Comparison of ENCODE assay signal across 12 cellular contexts in the genomic region with DNA sequence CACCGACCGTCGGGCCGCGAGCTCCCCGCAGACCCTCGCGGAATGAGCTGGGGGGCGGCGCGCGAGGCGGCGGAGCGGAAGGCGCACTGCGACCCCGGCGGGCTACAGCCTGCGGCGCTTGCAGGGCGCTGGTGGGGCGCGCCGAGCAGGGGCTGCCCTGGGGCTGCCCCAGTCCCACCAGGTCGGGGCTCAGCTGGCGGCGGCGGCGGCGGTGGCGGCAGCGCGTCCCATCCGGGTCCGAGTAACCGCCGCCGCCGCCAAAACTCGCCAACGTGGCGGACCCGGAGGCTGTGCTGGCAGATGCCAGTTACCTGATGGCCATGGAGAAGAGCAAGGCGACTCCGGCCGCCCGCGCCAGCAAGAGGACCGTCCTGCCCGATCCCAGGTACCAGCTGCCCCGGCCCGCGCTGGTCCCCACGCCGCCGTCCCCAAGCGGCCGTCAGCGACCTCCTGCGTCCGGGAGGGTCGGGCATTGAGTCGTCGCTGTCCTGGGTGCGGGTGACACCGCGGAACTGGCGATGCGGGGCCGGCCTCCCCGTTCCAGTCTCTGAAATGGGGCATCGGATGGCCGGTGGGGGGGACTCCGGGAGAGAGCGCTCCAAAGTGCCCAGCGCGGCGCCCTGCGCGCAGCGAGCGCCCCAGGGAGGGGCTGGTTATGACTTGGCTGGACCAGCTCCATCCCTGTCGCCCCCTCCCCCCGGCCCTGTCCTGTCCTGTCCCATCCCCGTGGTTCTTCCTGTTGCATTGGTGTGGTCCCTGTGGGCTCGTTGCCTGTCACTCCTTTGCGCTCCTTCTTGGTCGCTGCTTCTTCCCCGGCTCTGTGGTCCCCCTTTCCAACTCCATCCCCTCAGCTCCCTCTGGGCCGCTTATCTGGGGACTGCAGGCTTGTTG.
DNase-seq lines count a peak whose midpoint lies in the region; ATAC-seq, FAIRE-seq and TF ChIP-seq lines count a peak whose summit lies in the region.
"Had no signal": no experiment of that assay in that cellular context is flagged by ENCODE, and none has a peak within 500 bp of the region (broad histone marks: within the 10 kb centered on the region; RNA-seq: fewer than 3 reads in every experiment).

No MANE protein-coding gene starts in this region.

- H3K9ac ChIP-seq in GM12878 (ENCODE audit: control insufficient read depth, insufficient read depth, low read length): no peak overlapping the region
- H3K9ac ChIP-seq in mesendoderm (ENCODE audit: low read length): peak overlapping the region; percentile 59

- H3K27me3 Mint-ChIP-seq in GM23338 (ENCODE audit: insufficient read depth, low read depth, poor library complexity): peaks cover 38% of the 10 kb centered on the region

- ATAC-seq in GM23338 (peak; percentile 80), GM12878 (no peak), HG03108 (IDR thresholded peaks at IDR 0.05; ENCODE audit: unreplicated experiment) (no peak)

- H3K4me3 ChIP-seq in A673 (ENCODE audit: low read depth, low read length, poor library complexity, severe bottlenecking) (peak overlapping the region; percentile 10), GM23338 (peak overlapping the region; percentile 98), GM12878 (no peak overlapping the region), mesendoderm (ENCODE audit: low read length) (peak overlapping the region; percentile 40)
- H3K4me3 ChIP-seq: adrenal gland had no signal

- no peaks in the 10 kb centered on the region for H3K9me2 ChIP-seq in GM23338 (ENCODE audit: insufficient read depth)

- no peak for FAIRE-seq in GM12878 (lab: Jason Lieb, UNC)

- H3K36me3 ChIP-seq in A673 (ENCODE audit: insufficient read depth, low read length, poor library complexity, severe bottlenecking): no peaks in the 10 kb centered on the region
- no peaks in the 10 kb centered on the region for H3K36me3 ChIP-seq in GM23338 (ENCODE audit: insufficient read depth)
- H3K36me3 ChIP-seq in GM12878 (ENCODE audit: control insufficient read depth in 2 of 2, insufficient read depth in 2 of 2, low read length in 1 of 2): no peaks in the 10 kb centered on the region
- no peaks in the 10 kb centered on the region for H3K36me3 ChIP-seq in mesendoderm (ENCODE audit: control insufficient read depth, insufficient read depth, low read length)
- H3K36me3 ChIP-seq: adrenal gland had no signal

- H2BK5ac ChIP-seq in mesendoderm (ENCODE audit: low read length): no peak overlapping the region

- H3K4me1 Mint-ChIP-seq in GM23338: peaks cover 18% of the 10 kb centered on the region

- TF ChIP-seq EP300 in GM12878 (IDR thresholded peaks at IDR 0.05; ENCODE audit: borderline replicate concordance in 1 of 2, control insufficient read depth in 1 of 2, low read depth in 2 of 2, low read length in 2 of 2): no peak

- no peak overlapping the region for H4K5ac ChIP-seq in mesendoderm (ENCODE audit: low read length)

- H3K4ac ChIP-seq in mesendoderm (ENCODE audit: low read depth, low read length): no peak overlapping the region

- no peaks in the 10 kb centered on the region; the same call in 1 of the 3 replicates for H3K9me3 Mint-ChIP-seq in GM23338

- in situ Hi-C loops in GM12878 (cut with MboI): no loop called here

- no peak overlapping the region for H3K23ac ChIP-seq in mesendoderm (ENCODE audit: low read length)

- H3K9me3 ChIP-seq in A673 (ENCODE audit: low read depth, low read length, poor library complexity, severe bottlenecking) (no peaks in the 10 kb centered on the region), GM12878 (replicated peaks; ENCODE audit: control insufficient read depth, insufficient read depth, low read length) (no peaks in the 10 kb centered on the region)
- H3K9me3 ChIP-seq: adrenal gland had no signal

- RAD21 ChIA-PET in GM12878 (lab: Charles Lee; ENCODE audit: unreplicated experiment): no interaction called here

- H2BK120ac ChIP-seq in mesendoderm (ENCODE audit: low read depth, low read length): no peak overlapping the region

- peaks cover 11% of the 10 kb centered on the region; the same call in 1 of the 2 replicates for H3F3A ChIP-seq in GM23338 (replicated peaks; ENCODE audit: low read depth)

- H2AK5ac ChIP-seq in mesendoderm (ENCODE audit: low read length): no peak overlapping the region

- SMC1A ChIA-PET in GM12878 (lab: Charles Lee; ENCODE audit: uncharacterized antibody, unreplicated experiment): no interaction called here

- TF ChIP-seq POLR2A in GM12878 (IDR thresholded peaks at IDR 0.05; ENCODE audit: low read depth, low read length): no peak

- TF ChIP-seq CTCF in A673 (conservative IDR thresholded peaks at IDR 0.05; ENCODE audit: low read depth, low read length): no peak
- TF ChIP-seq CTCF in GM23338 (conservative IDR thresholded peaks at IDR 0.05; ENCODE audit: low read depth in 2 of 2): peak in 1 of 2 experiments; percentile 34; a peak in 2 of 4 replicates
- no peak for TF ChIP-seq CTCF in GM12878 (IDR thresholded peaks at IDR 0.05 in 2 of 3, conservative IDR thresholded peaks at IDR 0.05 in 1 of 3; ENCODE audit: control insufficient read depth in 2 of 3, extremely low read depth in 1 of 3, insufficient read depth in 1 of 3, low read depth in 3 of 3, low read length in 3 of 3)

- H3K27me3 ChIP-seq in A673 (replicated peaks; ENCODE audit: insufficient read depth, low read depth, low read length, poor library complexity) (peaks cover 65% of the 10 kb centered on the region), GM23338 (ENCODE audit: insufficient read depth) (peaks cover 67% of the 10 kb centered on the region), GM12878 (replicated peaks in 1 of 2; ENCODE audit: control insufficient read depth in 2 of 2, insufficient read depth in 2 of 2, low read length in 1 of 2) (peaks cover 5 to 7% of the 10 kb centered on the region in 2 experiments; a peak in 3 of 4 replicates), mesendoderm (ENCODE audit: insufficient read depth, low read length, poor library complexity) (peaks cover 15% of the 10 kb centered on the region)

- peak overlapping the region; percentile 87 for H3K4me3 Mint-ChIP-seq in GM23338

- H3K4me1 ChIP-seq in A673 (ENCODE audit: insufficient read depth, low read length, poor library complexity, severe bottlenecking): no peaks in the 10 kb centered on the region
- peaks cover 20% of the 10 kb centered on the region for H3K4me1 ChIP-seq in GM23338 (ENCODE audit: insufficient read depth)
- no peaks in the 10 kb centered on the region for H3K4me1 ChIP-seq in GM12878 (ENCODE audit: control insufficient read depth, insufficient read depth, low read length)
- H3K4me1 ChIP-seq in mesendoderm (ENCODE audit: control insufficient read depth, low read depth, low read length): no peaks in the 10 kb centered on the region
- H3K4me1 ChIP-seq: adrenal gland had no signal

- no peak overlapping the region for H3K27ac ChIP-seq in A673 (ENCODE audit: low read depth, low read length, poor library complexity, severe bottlenecking)
- no peak overlapping the region for H3K27ac ChIP-seq in GM23338 (ENCODE audit: low read depth)
- no peak overlapping the region for H3K27ac ChIP-seq in GM12878 (ENCODE audit: control insufficient read depth, insufficient read depth)
- no peak overlapping the region for H3K27ac ChIP-seq in mesendoderm (ENCODE audit: low read depth, low read length)
- H3K27ac ChIP-seq: adrenal gland, C4-2B had no signal

- TF ChIP-seq RAD21 in GM12878 (IDR thresholded peaks at IDR 0.05; ENCODE audit: insufficient read depth, low read depth, low read length): no peak

- no peaks in the 10 kb centered on the region; the same call in 2 of the 3 replicates for H3K36me3 Mint-ChIP-seq in GM23338 (ENCODE audit: low read depth)

- no peaks in the 10 kb centered on the region for H3K79me2 ChIP-seq in GM23338 (replicated peaks; ENCODE audit: insufficient read depth)
- no peaks in the 10 kb centered on the region for H3K79me2 ChIP-seq in GM12878 (ENCODE audit: control insufficient read depth, insufficient read depth, low read length)
- no peaks in the 10 kb centered on the region for H3K79me2 ChIP-seq in mesendoderm (ENCODE audit: control insufficient read depth, insufficient read depth, low read length)

- no peak for DNase-seq in A673 (ENCODE audit: low spot score)
- peak; percentile 96 for DNase-seq in GM23338 (ENCODE audit: low spot score)
- DNase-seq in GM12878 (ENCODE audit: low read depth, low spot score): no peak
- peak; percentile 89 for DNase-seq in mesendoderm
- DNase-seq in HT-29 (ENCODE audit: low spot score): no peak
- DNase-seq in NCI-H510A (lab: John Stamatoyannopoulos, UW): no peak
- DNase-seq in T-helper 1 cell: no peak
- DNase-seq: activated CD4-positive, alpha-beta T cell treated with anti-CD3 and anti-CD28 coated beads, Interleukin-2, amount 50 U/mL, for 4 hours; adrenal gland; kidney glomerular epithelial cell had no signal

- H3K4me2 ChIP-seq in GM23338 (peak overlapping the region; percentile 100), GM12878 (ENCODE audit: control insufficient read depth, insufficient read depth) (no peak overlapping the region), mesendoderm (ENCODE audit: low read length) (peak overlapping the region; percentile 87)

- H3K56ac ChIP-seq in mesendoderm (ENCODE audit: low read length): peak overlapping the region; percentile 83

- no peaks in the 10 kb centered on the region for H3K79me1 ChIP-seq in mesendoderm (ENCODE audit: low read length)

- peak overlapping the region; percentile 100 for H2AFZ ChIP-seq in GM23338
- H2AFZ ChIP-seq in GM12878 (ENCODE audit: control insufficient read depth, low read depth, low read length): no peak overlapping the region

- POLR2A ChIA-PET in A673 (lab: Charles Lee; ENCODE audit: low non-redundant PET): no interaction called here
- POLR2A ChIA-PET in GM12878 (lab: Charles Lee): no interaction called here

- intact Hi-C loops in A673 (cut with micrococcal nuclease; ENCODE audit: unreplicated experiment): no loop called here
- intact Hi-C loops in GM12878 (cut with micrococcal nuclease; ENCODE audit: unreplicated experiment): no loop called here

- CTCF ChIA-PET in A673 (lab: Charles Lee) (no interaction called here), GM12878 (lab: Yijun Ruan, JAX) (interaction anchor here (0.6 kb wide), 1 partner anchor 52 kb away, joined by 3 read pairs; no protein-coding TSS in a partner anchor)

- WGBS in GM12878 (ENCODE audit: insufficient coverage, insufficient replicate concordance, low lambda C conversion rate, missing lambda C conversion rate): 2% methylated on average over 56 of the region's 91 CpGs
- WGBS in mesendoderm (ENCODE audit: extremely low coverage, insufficient coverage, low lambda C conversion rate): no CpG with 5 or more reads among the region's 91 CpGs

- H3K27ac Mint-ChIP-seq in GM23338: no peak overlapping the region

- H4K8ac ChIP-seq in mesendoderm (ENCODE audit: low read depth, low read length): no peak overlapping the region

- H4K20me1 ChIP-seq in GM23338 (replicated peaks; ENCODE audit: insufficient read depth): no peaks in the 10 kb centered on the region
- H4K20me1 ChIP-seq in GM12878 (ENCODE audit: control insufficient read depth, insufficient read depth): no peaks in the 10 kb centered on the region

- H3K18ac ChIP-seq in mesendoderm (ENCODE audit: low read length): no peak overlapping the region

- BruUV-seq in A673 (replicated peaks; lab: Mats Ljungman, UMichigan) (no TSS peak), GM12878 (replicated peaks; lab: Mats Ljungman, UMichigan) (no TSS peak)

- no peak overlapping the region for H2BK15ac ChIP-seq in mesendoderm (replicated peaks; ENCODE audit: low read depth)

TF ChIP-seq in GM12878, 131 proteins besides CTCF, POLR2A, EP300 and RAD21 (continues in another document):
- no peak for TF ChIP-seq CHD2 (IDR thresholded peaks at IDR 0.05; ENCODE audit: borderline replicate concordance, low read depth, low read length)

Comparison
In these comparisons a context has a peak if more than half of its experiments do, and no peak if none do; other contexts are left out.
1. DNase-seq: peak in GM23338 (single experiment) and mesendoderm (single experiment); none in A673 (single experiment), GM12878 (single experiment), HT-29 (single experiment), NCI-H510A (single experiment) and T-helper 1 cell (0 of 5).